17 cellular contexts compared by ENCODE assay signal in genomic region chr13:93646247-93646646, GRCh38.
"Had no signal": no experiment of that assay in that cellular context is flagged by ENCODE, and none has a peak within 500 bp of the region (broad histone marks: within the 10 kb centered on the region; RNA-seq: fewer than 3 reads in every experiment).

No MANE protein-coding gene starts in this region.

- H3K27ac ChIP-seq: dorsolateral prefrontal cortex, epithelial cell of prostate, parathyroid adenoma, SJSA1, skin epidermis, upper lobe of left lung had no signal

- DNase-seq: activated CD4-positive, alpha-beta T cell treated with anti-CD3 and anti-CD28 coated beads, Interleukin-2, amount 10 ng/mL, durations not matched to agents 24 days and 14 days; activated CD8-positive, alpha-beta memory T cell treated with anti-CD3 and anti-CD28 coated beads, Interleukin-2, amount 50 U/mL, for 4 hours; activated CD8-positive, alpha-beta T cell treated with anti-CD3 and anti-CD28 coated beads, Interleukin-2, amount 10 ng/mL, durations not matched to agents 7 days and 5 days; activated naive CD4-positive, alpha-beta T cell treated with anti-CD3 and anti-CD28 coated beads for 36 hours; activated naive CD8-positive, alpha-beta T cell treated with anti-CD3 and anti-CD28 coated beads, Interleukin-2, amount 50 U/mL, for 24 hours; activated T-cell treated with anti-CD3 and anti-CD28 coated beads, Interleukin-2, amount 50 U/mL, for 4 hours; dorsolateral prefrontal cortex; heart right ventricle; naive thymus-derived CD8-positive, alpha-beta T cell; stimulated activated CD4-positive, alpha-beta T cell treated with anti-CD3 and anti-CD28 coated beads, Interleukin-15, amount 100 ng/mL, for 24 hours; stimulated activated CD4-positive, alpha-beta T cell treated with anti-CD3 and anti-CD28 coated beads, Interleukin-2, amount 100 ng/mL, for 48 hours; stimulated activated naive CD8-positive, alpha-beta T cell treated with anti-CD3 and anti-CD28 coated beads, Interleukin-15, amount 100 ng/mL, for 72 hours; upper lobe of left lung had no signal

- ATAC-seq: activated CD8-positive, alpha-beta T cell treated with anti-CD3 and anti-CD28 coated beads, Interleukin-2, amount 10 ng/mL, durations not matched to agents 7 days and 5 days; activated naive CD8-positive, alpha-beta T cell treated with anti-CD3 and anti-CD28 coated beads, Interleukin-2, amount 50 U/mL, for 24 hours; activated T-cell treated with anti-CD3 and anti-CD28 coated beads, Interleukin-2, amount 50 U/mL, for 4 hours; naive thymus-derived CD8-positive, alpha-beta T cell; stimulated activated naive CD8-positive, alpha-beta T cell treated with anti-CD3 and anti-CD28 coated beads, Interleukin-15, amount 100 ng/mL, for 72 hours had no signal

- H3K36me3 ChIP-seq: heart right ventricle, SJSA1, upper lobe of left lung had no signal

- H3K9me3 ChIP-seq: heart right ventricle, SJSA1, upper lobe of left lung had no signal

- H2AFZ ChIP-seq: parathyroid adenoma had no signal

- H3K27me3 ChIP-seq: dorsolateral prefrontal cortex, heart right ventricle, SJSA1, upper lobe of left lung had no signal

- H3K4me3 ChIP-seq: dorsolateral prefrontal cortex, heart right ventricle, SJSA1, skin epidermis, upper lobe of left lung had no signal

- H3K79me2 ChIP-seq: parathyroid adenoma had no signal

- H3K4me1 ChIP-seq: heart right ventricle, parathyroid adenoma, SJSA1, upper lobe of left lung had no signal
